1 cellular context compared by ENCODE assay signal in the genomic region with DNA sequence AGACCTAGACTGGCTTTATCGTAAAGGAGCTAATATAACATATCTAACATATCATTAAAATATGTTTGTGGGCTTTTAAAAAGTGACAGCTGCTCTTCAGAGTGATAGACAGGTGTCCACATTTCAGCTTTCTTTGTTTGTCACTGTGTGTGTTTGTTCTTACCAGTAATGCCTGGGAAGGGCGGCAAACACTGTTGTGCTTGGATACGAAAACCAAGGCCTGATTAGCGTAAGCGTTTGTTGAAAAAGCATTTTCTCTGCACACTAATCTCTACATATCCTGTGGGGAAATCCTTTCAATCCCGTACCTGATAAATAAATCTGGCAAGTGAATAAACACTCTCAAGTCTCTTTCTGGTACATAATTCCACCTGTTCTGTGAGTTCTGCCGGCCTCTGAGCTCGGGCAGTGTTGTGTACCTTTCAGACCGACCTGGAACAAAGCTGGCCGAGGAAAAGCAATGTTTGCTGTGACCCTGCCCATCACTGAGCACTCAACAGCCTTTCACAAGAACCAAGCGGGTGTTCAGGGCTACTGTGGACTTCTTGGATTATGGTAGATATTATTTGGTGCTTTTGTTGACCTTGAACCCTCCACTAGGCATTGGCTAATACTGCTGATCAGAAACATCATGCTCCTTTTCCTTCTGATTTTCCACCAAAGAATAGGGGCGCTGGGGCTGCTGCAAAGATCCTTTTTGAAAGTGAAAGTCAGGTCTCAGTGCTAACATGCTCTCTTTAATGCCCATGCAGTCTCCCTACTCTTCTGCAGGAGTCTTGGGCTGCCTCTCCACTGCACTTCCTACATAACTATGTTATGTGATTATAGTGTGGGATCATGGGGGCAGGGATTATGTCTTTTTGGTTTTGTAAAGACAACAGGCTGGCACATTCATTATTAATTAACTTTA.
TF ChIP-seq lines count a peak whose summit lies in the region.

No MANE protein-coding gene starts in this region.

TF ChIP-seq in WTC11, 78 proteins besides CTCF, POLR2A, EP300 and RAD21 (continued from another document):
- TF ChIP-seq, protein P1, sequence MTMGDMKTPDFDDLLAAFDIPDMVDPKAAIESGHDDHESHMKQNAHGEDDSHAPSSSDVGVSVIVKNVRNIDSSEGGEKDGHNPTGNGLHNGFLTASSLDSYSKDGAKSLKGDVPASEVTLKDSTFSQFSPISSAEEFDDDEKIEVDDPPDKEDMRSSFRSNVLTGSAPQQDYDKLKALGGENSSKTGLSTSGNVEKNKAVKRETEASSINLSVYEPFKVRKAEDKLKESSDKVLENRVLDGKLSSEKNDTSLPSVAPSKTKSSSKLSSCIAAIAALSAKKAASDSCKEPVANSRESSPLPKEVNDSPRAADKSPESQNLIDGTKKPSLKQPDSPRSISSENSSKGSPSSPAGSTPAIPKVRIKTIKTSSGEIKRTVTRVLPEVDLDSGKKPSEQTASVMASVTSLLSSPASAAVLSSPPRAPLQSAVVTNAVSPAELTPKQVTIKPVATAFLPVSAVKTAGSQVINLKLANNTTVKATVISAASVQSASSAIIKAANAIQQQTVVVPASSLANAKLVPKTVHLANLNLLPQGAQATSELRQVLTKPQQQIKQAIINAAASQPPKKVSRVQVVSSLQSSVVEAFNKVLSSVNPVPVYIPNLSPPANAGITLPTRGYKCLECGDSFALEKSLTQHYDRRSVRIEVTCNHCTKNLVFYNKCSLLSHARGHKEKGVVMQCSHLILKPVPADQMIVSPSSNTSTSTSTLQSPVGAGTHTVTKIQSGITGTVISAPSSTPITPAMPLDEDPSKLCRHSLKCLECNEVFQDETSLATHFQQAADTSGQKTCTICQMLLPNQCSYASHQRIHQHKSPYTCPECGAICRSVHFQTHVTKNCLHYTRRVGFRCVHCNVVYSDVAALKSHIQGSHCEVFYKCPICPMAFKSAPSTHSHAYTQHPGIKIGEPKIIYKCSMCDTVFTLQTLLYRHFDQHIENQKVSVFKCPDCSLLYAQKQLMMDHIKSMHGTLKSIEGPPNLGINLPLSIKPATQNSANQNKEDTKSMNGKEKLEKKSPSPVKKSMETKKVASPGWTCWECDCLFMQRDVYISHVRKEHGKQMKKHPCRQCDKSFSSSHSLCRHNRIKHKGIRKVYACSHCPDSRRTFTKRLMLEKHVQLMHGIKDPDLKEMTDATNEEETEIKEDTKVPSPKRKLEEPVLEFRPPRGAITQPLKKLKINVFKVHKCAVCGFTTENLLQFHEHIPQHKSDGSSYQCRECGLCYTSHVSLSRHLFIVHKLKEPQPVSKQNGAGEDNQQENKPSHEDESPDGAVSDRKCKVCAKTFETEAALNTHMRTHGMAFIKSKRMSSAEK (CRISPR knock-in tag; IDR thresholded peaks at IDR 0.05; ENCODE audit: borderline replicate concordance): no peak
- TF ChIP-seq, protein P2, sequence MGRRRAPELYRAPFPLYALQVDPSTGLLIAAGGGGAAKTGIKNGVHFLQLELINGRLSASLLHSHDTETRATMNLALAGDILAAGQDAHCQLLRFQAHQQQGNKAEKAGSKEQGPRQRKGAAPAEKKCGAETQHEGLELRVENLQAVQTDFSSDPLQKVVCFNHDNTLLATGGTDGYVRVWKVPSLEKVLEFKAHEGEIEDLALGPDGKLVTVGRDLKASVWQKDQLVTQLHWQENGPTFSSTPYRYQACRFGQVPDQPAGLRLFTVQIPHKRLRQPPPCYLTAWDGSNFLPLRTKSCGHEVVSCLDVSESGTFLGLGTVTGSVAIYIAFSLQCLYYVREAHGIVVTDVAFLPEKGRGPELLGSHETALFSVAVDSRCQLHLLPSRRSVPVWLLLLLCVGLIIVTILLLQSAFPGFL (CRISPR knock-in tag; IDR thresholded peaks at IDR 0.05; ENCODE audit: borderline replicate concordance): no peak
